14 cellular contexts compared by ENCODE assay signal in genomic region chr1:213095467-213095866, GRCh38. TPM values are rescaled to one million over a fixed set of nuclear protein-coding genes. Genes with fewer than 3 reads are reported as not detected.
DNase-seq lines count a peak whose midpoint lies in the region; ATAC-seq and TF ChIP-seq lines count a peak whose summit lies in the region.
"Had no signal": no experiment of that assay in that cellular context is flagged by ENCODE, and none has a peak within 500 bp of the region (broad histone marks: within the 10 kb centered on the region; RNA-seq: fewer than 3 reads in every experiment).

No MANE protein-coding gene starts in this region.

- DNase-seq in IMR-90 (peak; percentile 40), fibroblast of villous mesenchyme (ENCODE audit: low read depth) (peak; percentile 46), MV-4-11 (lab: John Stamatoyannopoulos, UW) (no peak), GM23338 (ENCODE audit: low spot score) (no peak), endodermal cell (no peak)
- DNase-seq: Calu3; CD8-positive, alpha-beta T cell; DMS79 treated with DMSO at 0.1 percent for 48 hours; EL; HCEC 1CT had no signal

- no CpG with 5 or more reads among the region's 1 CpG for WGBS in IMR-90 (ENCODE audit: extremely low coverage in 2 of 2, insufficient read length in 1 of 2), 2 experiments
- 100% methylated on average over 1 of the region's 1 CpG; no CpG with 5 or more reads in 1 of the 2 experiments for WGBS in endodermal cell (ENCODE audit: insufficient coverage in 1 of 2, insufficient read length in 1 of 2), 2 experiments

- in situ Hi-C loops in IMR-90 (cut with MboI; ENCODE audit: low sequenced_read_pairs), result no loop called here

- no peak for TF ChIP-seq POLR2A in IMR-90 (IDR thresholded peaks at IDR 0.05; ENCODE audit: low read depth, low read length)

- CTCF ChIA-PET in IMR-90 (lab: Yijun Ruan, JAX), result interaction anchor here (0.6 kb wide), 1 partner anchor 1119 kb away, joined by 4 read pairs; no protein-coding TSS in a partner anchor

- H3K9me2 ChIP-seq in GM23338 (ENCODE audit: insufficient read depth), result no peaks in the 10 kb centered on the region

- H3K4me3 ChIP-seq in IMR-90 (ENCODE audit: insufficient read depth, low read depth, low read length) (no peak overlapping the region), fibroblast of villous mesenchyme (ENCODE audit: low read depth, low read length) (no peak overlapping the region), GM23338 (no peak overlapping the region), endodermal cell (ENCODE audit: low read length) (no peak overlapping the region)
- H3K4me3 ChIP-seq: BLaER1 treated with 17β-estradiol and CSF1 and Interleukin-3, amounts not matched to agents 10 nM and 100 nM had no signal

- no peak overlapping the region for H4K5ac ChIP-seq in IMR-90 (ENCODE audit: low read depth, low read length)

- H3K23ac ChIP-seq in IMR-90 (ENCODE audit: low read depth, low read length), result no peak overlapping the region

- H2AFZ ChIP-seq in IMR-90 (replicated peaks; ENCODE audit: low read length, poor library complexity) (no peak overlapping the region), GM23338 (no peak overlapping the region)

- H3K27me3 Mint-ChIP-seq in GM23338 (ENCODE audit: insufficient read depth, low read depth, poor library complexity) (peaks cover 3% of the 10 kb centered on the region), endodermal cell (ENCODE audit: insufficient read depth) (no peaks in the 10 kb centered on the region)
- H3K27me3 Mint-ChIP-seq: B cell, IgD-negative memory B cell had no signal

- no TSS peak for BruUV-seq in IMR-90 (replicated peaks; lab: Mats Ljungman, UMichigan)

- H3K4ac ChIP-seq in IMR-90 (ENCODE audit: low read depth, low read length), result no peak overlapping the region

- no peak overlapping the region for H3K56ac ChIP-seq in IMR-90 (ENCODE audit: extremely low read depth, insufficient read depth, low read length)

- H3K9me3 ChIP-seq in IMR-90 (ENCODE audit: control insufficient read depth, insufficient read depth, low read length), result peaks cover 2% of the 10 kb centered on the region; the same call in 1 of the 2 replicates
- H3K9me3 ChIP-seq in endodermal cell (ENCODE audit: control insufficient read depth, low read length), result peaks cover 23% of the 10 kb centered on the region

- no peak overlapping the region for H2AK5ac ChIP-seq in IMR-90 (ENCODE audit: low read depth, low read length)

- no peak overlapping the region for H2BK20ac ChIP-seq in IMR-90 (ENCODE audit: low read depth, low read length)

- no peak overlapping the region for H4K91ac ChIP-seq in IMR-90 (ENCODE audit: insufficient read depth, low read depth, low read length)

- dilution Hi-C loops in IMR-90 (cut with HindIII; ENCODE audit: low sequenced_read_pairs, unreplicated experiment), result no loop called here

- H2BK120ac ChIP-seq in IMR-90 (ENCODE audit: low read depth, low read length), result no peak overlapping the region

- no peak overlapping the region for H3K18ac ChIP-seq in IMR-90 (ENCODE audit: low read depth, low read length)

- H2BK5ac ChIP-seq in IMR-90 (ENCODE audit: low read depth, low read length, poor library complexity, severe bottlenecking), result no peak overlapping the region

- intact Hi-C loops in IMR-90 (cut with micrococcal nuclease), result no loop called here

- H4K8ac ChIP-seq in IMR-90 (ENCODE audit: low read depth in 2 of 2, low read length in 2 of 2), result no peak overlapping the region

- POLR2A ChIA-PET in IMR-90 (lab: Charles Lee; ENCODE audit: unreplicated experiment), result no interaction called here

- peaks cover 2% of the 10 kb centered on the region; the same call in 1 of the 2 replicates for H3K36me3 ChIP-seq in IMR-90 (ENCODE audit: control insufficient read depth, insufficient read depth, low read length)
- H3K36me3 ChIP-seq in GM23338 (ENCODE audit: insufficient read depth), result no peaks in the 10 kb centered on the region
- H3K36me3 ChIP-seq in endodermal cell (ENCODE audit: control insufficient read depth, insufficient read depth, low read length), result peaks cover 28% of the 10 kb centered on the region

- no peak overlapping the region for H2BK15ac ChIP-seq in IMR-90 (ENCODE audit: low read depth, low read length)

- no peak overlapping the region for H3K27ac Mint-ChIP-seq in GM23338
- H3K27ac Mint-ChIP-seq in endodermal cell, result no peak overlapping the region
- H3K27ac Mint-ChIP-seq: B cell; CD8-positive, alpha-beta T cell; IgD-negative memory B cell had no signal

- H4K20me1 ChIP-seq in IMR-90 (ENCODE audit: insufficient read depth, low read length) (no peaks in the 10 kb centered on the region; the same call in 1 of the 2 replicates), GM23338 (replicated peaks; ENCODE audit: insufficient read depth) (no peaks in the 10 kb centered on the region)

- H3K36me3 Mint-ChIP-seq in GM23338 (ENCODE audit: low read depth), result peaks cover 9% of the 10 kb centered on the region; the same call in 1 of the 3 replicates
- peaks cover 48% of the 10 kb centered on the region for H3K36me3 Mint-ChIP-seq in endodermal cell (ENCODE audit: low read depth)

- H3K9ac ChIP-seq in IMR-90 (ENCODE audit: low read depth, low read length), result no peak overlapping the region
- no peak overlapping the region for H3K9ac ChIP-seq in endodermal cell (ENCODE audit: extremely low read depth, low read length, poor library complexity, severe bottlenecking)
- H3K9ac ChIP-seq: BLaER1 treated with 17β-estradiol and CSF1 and Interleukin-3, amounts not matched to agents 10 nM and 100 nM had no signal

- no peaks in the 10 kb centered on the region for H3K79me2 ChIP-seq in GM23338 (replicated peaks; ENCODE audit: insufficient read depth)

- ATAC-seq in IMR-90 (ENCODE audit: low read depth), result peak; percentile 72
- no peak for ATAC-seq in GM23338
- ATAC-seq: CD8-positive, alpha-beta T cell had no signal

- H3K14ac ChIP-seq in IMR-90 (replicated peaks; ENCODE audit: low read depth, low read length), result no peak overlapping the region

- no peak for TF ChIP-seq RAD21 in IMR-90 (IDR thresholded peaks at IDR 0.05; ENCODE audit: low read length)

- H3K27me3 ChIP-seq in IMR-90 (ENCODE audit: control insufficient read depth, insufficient read depth, low read length) (no peaks in the 10 kb centered on the region), GM23338 (ENCODE audit: insufficient read depth) (no peaks in the 10 kb centered on the region), endodermal cell (ENCODE audit: control insufficient read depth, insufficient read depth, low read length, poor library complexity, severe bottlenecking) (no peaks in the 10 kb centered on the region)
- H3K27me3 ChIP-seq: BLaER1 treated with 17β-estradiol and CSF1 and Interleukin-3, amounts not matched to agents 10 nM and 100 nM had no signal

- H3K4me1 ChIP-seq in IMR-90 (ENCODE audit: control insufficient read depth, insufficient read depth, low read length), result peaks cover 3% of the 10 kb centered on the region; the same call in 1 of the 2 replicates
- H3K4me1 ChIP-seq in GM23338 (ENCODE audit: insufficient read depth), result no peaks in the 10 kb centered on the region
- H3K4me1 ChIP-seq in endodermal cell (ENCODE audit: control insufficient read depth, insufficient read depth, low read length), result no peaks in the 10 kb centered on the region

- no peak overlapping the region for H3K4me2 ChIP-seq in IMR-90 (ENCODE audit: low read depth, low read length)
- no peak overlapping the region for H3K4me2 ChIP-seq in GM23338
- H3K4me2 ChIP-seq: BLaER1 treated with 17β-estradiol and CSF1 and Interleukin-3, amounts not matched to agents 10 nM and 100 nM had no signal

- no peaks in the 10 kb centered on the region; the same call in none of the 2 replicates for H3K9me1 ChIP-seq in IMR-90 (ENCODE audit: insufficient read depth, low read length)

- H3K79me1 ChIP-seq in IMR-90 (ENCODE audit: low read depth in 1 of 2, low read length in 2 of 2), result peaks cover 0 to 19% of the 10 kb centered on the region in 2 experiments; a peak in 2 of 4 replicates

- H3K4me1 Mint-ChIP-seq in GM23338 (no peaks in the 10 kb centered on the region), endodermal cell (peaks cover 14% of the 10 kb centered on the region)
- H3K4me1 Mint-ChIP-seq: B cell, IgD-negative memory B cell had no signal

- H3K27ac ChIP-seq in IMR-90 (ENCODE audit: insufficient read depth, low read length) (no peak overlapping the region), VCaP (peak overlapping the region; percentile 51; the same call in 1 of the 2 replicates), GM23338 (ENCODE audit: low read depth) (no peak overlapping the region), endodermal cell (ENCODE audit: low read depth, low read length) (no peak overlapping the region)
- H3K27ac ChIP-seq: BLaER1 treated with 17β-estradiol and CSF1 and Interleukin-3, amounts not matched to agents 10 nM and 100 nM had no signal

- H3F3A ChIP-seq in GM23338 (replicated peaks; ENCODE audit: low read depth), result no peaks in the 10 kb centered on the region

- TF ChIP-seq CTCF in IMR-90 (conservative IDR thresholded peaks at IDR 0.05; ENCODE audit: low read depth, low read length) (no peak), VCaP (conservative IDR thresholded peaks at IDR 0.05) (no peak), fibroblast of villous mesenchyme (IDR thresholded peaks at IDR 0.05; ENCODE audit: insufficient read depth, low read depth, low read length) (no peak), GM23338 (conservative IDR thresholded peaks at IDR 0.05; ENCODE audit: low read depth in 2 of 2) (no peak), endodermal cell (conservative IDR thresholded peaks at IDR 0.05) (no peak)

- no peak overlapping the region for H3K4me3 Mint-ChIP-seq in GM23338
- no peak overlapping the region for H3K4me3 Mint-ChIP-seq in endodermal cell
- H3K4me3 Mint-ChIP-seq: B cell; CD8-positive, alpha-beta T cell had no signal

- H3K9me3 Mint-ChIP-seq in GM23338 (no peaks in the 10 kb centered on the region), endodermal cell (peaks cover 5% of the 10 kb centered on the region)

- H2AK9ac ChIP-seq in IMR-90 (replicated peaks; ENCODE audit: low read depth, low read length, poor library complexity), result no peak overlapping the region

RNA-seq across cellular contexts. Expression of gene RPS6KC1, which starts 44.4 kb away (rescaled TPM):
- 23.7 and 25.8 TPM in 2 replicates for total RNA-seq in IMR-90 (2012; rRNA removed)
- polyA plus RNA-seq in IMR-90 (2012; rRNA removed), result 6.0 and 7.9 TPM in 2 replicates
- polyA plus RNA-seq in IMR-90 (2012; cell fraction: cytosol; rRNA removed), result 1.8 and 2.0 TPM in 2 replicates
- 1.4 and 13.6 TPM in 2 replicates for polyA plus RNA-seq in IMR-90 (2012; cell fraction: nucleus; rRNA removed; ENCODE audit: low replicate concordance)
- total RNA-seq in fibroblast of villous mesenchyme, result 37.7 and 41.5 TPM in 2 replicates
- 21.1 and 24.9 TPM in 2 replicates for total RNA-seq in GM23338 (2014; rRNA removed; shearing (Covaris generic))
- 6.2 and 7.9 TPM in 2 replicates for polyA plus RNA-seq in GM23338 (2016; fragmentation: Nextera tagmentation; extraction: Ambion mirVana)
- 10 to 100 TPM; 31.4 to 36.3 TPM for total RNA-seq in endodermal cell
- 16.3 TPM for polyA plus RNA-seq in endodermal cell (2013, experiment 1 of 2)
- polyA plus RNA-seq in endodermal cell (2013, experiment 2 of 2), result 18.6 TPM

Comparison
In these comparisons a context has a peak if more than half of its experiments do, and no peak if none do; other contexts are left out.
1. DNase-seq: peak in IMR-90 (single experiment) and fibroblast of villous mesenchyme (single experiment); none in MV-4-11 (single experiment), GM23338 (single experiment) and endodermal cell (single experiment).